Comparison of ENCODE assay signal across 8 cellular contexts in genomic region chr15:89002281-89002761, GRCh38.
A peak's percentile ranks its signal among the peaks of the same experiment; 100 is the strongest.
DNase-seq lines count a peak whose midpoint lies in the region; ATAC-seq, FAIRE-seq and TF ChIP-seq lines count a peak whose summit lies in the region.

No MANE protein-coding gene starts in this region.

- H3K27me3 ChIP-seq in RWPE2 (ENCODE audit: insufficient read depth, poor library complexity, severe bottlenecking), result no peaks in the 10 kb centered on the region
- H3K27me3 ChIP-seq in small intestine (ENCODE audit: control insufficient read depth in 2 of 2, insufficient read depth in 2 of 2, low read length in 2 of 2), result no peaks in the 10 kb centered on the region

- H3K4me3 ChIP-seq in RWPE2 (ENCODE audit: severe bottlenecking), result no peak overlapping the region
- no peak overlapping the region for H3K4me3 ChIP-seq in small intestine (ENCODE audit: low read depth in 1 of 2, low read length in 2 of 2)

- TF ChIP-seq CTCF in GM10266 (IDR thresholded peaks at IDR 0.05; ENCODE audit: control insufficient read depth, insufficient read depth, low read depth, missing control alignments) (no peak), RWPE2 (IDR thresholded peaks at IDR 0.05; ENCODE audit: poor library complexity, severe bottlenecking) (no peak)

- H3K27ac ChIP-seq in RWPE2 (ENCODE audit: poor library complexity, severe bottlenecking) (no peak overlapping the region), small intestine (ENCODE audit: low read depth in 1 of 2, low read length in 1 of 2) (peak overlapping the region in 1 of 2 donors; percentile 51)

- WGBS in small intestine, 3 donors, result 32 to 59% (median 33%) methylated on average over 5 of the region's 5 CpGs

- H3K36me3 ChIP-seq in RWPE2 (ENCODE audit: low read depth) (no peaks in the 10 kb centered on the region), small intestine (ENCODE audit: control insufficient read depth in 2 of 2, insufficient read depth in 2 of 2, low read length in 2 of 2) (no peaks in the 10 kb centered on the region)

- H3K4me1 ChIP-seq in RWPE2 (ENCODE audit: insufficient read depth, poor library complexity, severe bottlenecking) (no peaks in the 10 kb centered on the region), small intestine (ENCODE audit: control insufficient read depth in 2 of 2, insufficient read depth in 1 of 2, low read depth in 1 of 2, low read length in 1 of 2) (no peaks in the 10 kb centered on the region)

- FAIRE-seq in small intestine (lab: Jason Lieb, UNC), result no peak

- ATAC-seq in HG02571 (IDR thresholded peaks at IDR 0.05; ENCODE audit: unreplicated experiment) (peak; percentile 84), RWPE2 (ENCODE audit: low read depth) (peak; percentile 54)

- no peaks in the 10 kb centered on the region for H3K9me3 ChIP-seq in RWPE2 (ENCODE audit: severe bottlenecking)
- no peaks in the 10 kb centered on the region for H3K9me3 ChIP-seq in small intestine (ENCODE audit: control insufficient read depth, low read depth)

- DNase-seq in GM10266 (ENCODE audit: extremely low spot score) (peak; percentile 27), RWPE2 (ENCODE audit: low spot score) (no peak), kidney glomerular epithelial cell (lab: John Stamatoyannopoulos, UW) (peak; percentile 34), NCI-H2107 treated with DMSO at 0.1 percent for 48 hours (lab: John Stamatoyannopoulos, UW; ENCODE audit: unreplicated experiment) (no peak), small intestine (no peak)
- DNase-seq in stimulated activated CD4-positive, alpha-beta T cell treated with anti-CD3 and anti-CD28 coated beads, Interleukin-4, amount 100 ng/mL, for 24 hours, result no peak
- no peak for DNase-seq in stimulated activated CD4-positive, alpha-beta T cell treated with anti-CD3 and anti-CD28 coated beads, Interleukin-15, amount 100 ng/mL, for 24 hours

Comparison
In these comparisons a context has a peak if more than half of its experiments do, and no peak if none do; other contexts are left out.
1. DNase-seq: peak in GM10266 (single experiment) and kidney glomerular epithelial cell (single experiment); none in RWPE2 (single experiment), NCI-H2107 treated with DMSO at 0.1 percent for 48 hours (single experiment), stimulated activated CD4-positive, alpha-beta T cell treated with anti-CD3 and anti-CD28 coated beads, Interleukin-4, amount 100 ng/mL, for 24 hours (single experiment), small intestine (single experiment) and stimulated activated CD4-positive, alpha-beta T cell treated with anti-CD3 and anti-CD28 coated beads, Interleukin-15, amount 100 ng/mL, for 24 hours (single experiment).